Comparison of ENCODE assay signal across 8 cellular contexts in genomic region chr17:58755269-58755576, GRCh38. TPM values are rescaled to one million over a fixed set of nuclear protein-coding genes. Genes with fewer than 3 reads are reported as not detected.
DNase-seq lines count a peak whose midpoint lies in the region; ATAC-seq, FAIRE-seq and TF ChIP-seq lines count a peak whose summit lies in the region.

No MANE protein-coding gene starts in this region.

- H4K8ac ChIP-seq in mesenchymal stem cell (ENCODE audit: low read length) = no peak overlapping the region

- H3K4me3 Mint-ChIP-seq in astrocyte (ENCODE audit: unreplicated experiment) = peak overlapping the region; percentile 77

- H4K20me1 ChIP-seq in astrocyte (ENCODE audit: insufficient read depth, low read length) = no peaks in the 10 kb centered on the region

- H2BK15ac ChIP-seq in mesenchymal stem cell (ENCODE audit: low read depth, poor library complexity, severe bottlenecking) = no peak overlapping the region

- peaks cover 2% of the 10 kb centered on the region for H3K4me1 Mint-ChIP-seq in astrocyte (ENCODE audit: low read depth, unreplicated experiment)

- H3K4ac ChIP-seq in mesenchymal stem cell (ENCODE audit: low read depth in 1 of 2, low read length in 2 of 2) = no peak overlapping the region

- H2AFZ ChIP-seq in astrocyte (ENCODE audit: low read depth, low read length) (peak overlapping the region; percentile 89), mesenchymal stem cell (ENCODE audit: low read depth, low read length) (no peak overlapping the region)

- peak overlapping the region; percentile 70 for H3K4me3 ChIP-seq in astrocyte (ENCODE audit: insufficient read depth, low read depth, low read length)
- H3K4me3 ChIP-seq in mesenchymal stem cell (ENCODE audit: insufficient read depth in 1 of 2, low read depth in 1 of 2, low read length in 2 of 2) = peak overlapping the region in 1 of 2 experiments; percentile 76
- H3K4me3 ChIP-seq in aorta (ENCODE audit: low read length in 2 of 2) = no peak overlapping the region

- H3K4me2 ChIP-seq in astrocyte (ENCODE audit: low read length) (peak overlapping the region; percentile 95), mesenchymal stem cell (ENCODE audit: low read length, poor library complexity, severe bottlenecking) (peak overlapping the region; percentile 98)

- H3K18ac ChIP-seq in mesenchymal stem cell (ENCODE audit: low read depth in 1 of 2, low read length in 2 of 2) = no peak overlapping the region

- intact Hi-C loops in aorta (cut with DNase I) = no loop called here

- no peaks in the 10 kb centered on the region for H3K36me3 Mint-ChIP-seq in astrocyte (ENCODE audit: low read depth, unreplicated experiment)

- peaks cover 11% of the 10 kb centered on the region for H3K27me3 Mint-ChIP-seq in astrocyte (ENCODE audit: low read depth, unreplicated experiment)

- no peak overlapping the region for H3K27ac Mint-ChIP-seq in astrocyte (ENCODE audit: unreplicated experiment)

- H2BK12ac ChIP-seq in mesenchymal stem cell (ENCODE audit: low read length in 2 of 2) = no peak overlapping the region

- ATAC-seq in GM18867 (IDR thresholded peaks at IDR 0.05; ENCODE audit: unreplicated experiment) (peak; percentile 29), aorta (ENCODE audit: low FRiP score) (no peak), GM21390 (IDR thresholded peaks at IDR 0.05; ENCODE audit: unreplicated experiment) (no peak)

- H3K36me3 ChIP-seq in astrocyte (ENCODE audit: insufficient read depth, low read length) (no peaks in the 10 kb centered on the region), mesenchymal stem cell (ENCODE audit: control insufficient read depth in 1 of 2, insufficient read depth in 2 of 2, low read depth in 1 of 2, low read length in 2 of 2) (no peaks in the 10 kb centered on the region), aorta (ENCODE audit: control insufficient read depth in 1 of 2, insufficient read depth in 2 of 2, low read length in 1 of 2) (no peaks in the 10 kb centered on the region)

- H3K79me2 ChIP-seq in astrocyte (ENCODE audit: insufficient read depth, low read length) = no peaks in the 10 kb centered on the region

- peaks cover 14% of the 10 kb centered on the region for H3K27me3 ChIP-seq in astrocyte (ENCODE audit: insufficient read depth, low read length)
- peaks cover 19 to 57% of the 10 kb centered on the region in 2 experiments for H3K27me3 ChIP-seq in mesenchymal stem cell (ENCODE audit: control insufficient read depth in 1 of 2, insufficient read depth in 1 of 2, low read length in 2 of 2)
- H3K27me3 ChIP-seq in aorta (ENCODE audit: control insufficient read depth in 1 of 2, insufficient read depth in 2 of 2, low read length in 1 of 2) = no peaks in the 10 kb centered on the region

- H3K23ac ChIP-seq in mesenchymal stem cell (ENCODE audit: low read length in 2 of 2) = no peak overlapping the region

- TF ChIP-seq CTCF in 22Rv1 (IDR thresholded peaks at IDR 0.05) (no peak), astrocyte (IDR thresholded peaks at IDR 0.05; ENCODE audit: insufficient read depth, low read depth, low read length) (no peak)

- no peak overlapping the region for H3K14ac ChIP-seq in mesenchymal stem cell (ENCODE audit: low read length in 2 of 2)

- no peak overlapping the region for H4K91ac ChIP-seq in mesenchymal stem cell (ENCODE audit: low read length)

- no peak overlapping the region for H2BK120ac ChIP-seq in mesenchymal stem cell (ENCODE audit: low read depth, low read length)

- H3K79me1 ChIP-seq in mesenchymal stem cell (replicated peaks; ENCODE audit: low read length, poor library complexity, severe bottlenecking) = no peaks in the 10 kb centered on the region

- WGBS in mesenchymal stem cell = 27% methylated on average over 2 of the region's 2 CpGs
- WGBS in aorta, 2 donors = 26 to 28% methylated on average over 2 of the region's 2 CpGs

- H2AK5ac ChIP-seq in mesenchymal stem cell (ENCODE audit: low read length, severe bottlenecking) = no peak overlapping the region

- H2BK5ac ChIP-seq in mesenchymal stem cell (ENCODE audit: low read depth, low read length, poor library complexity, severe bottlenecking) = no peak overlapping the region

- no peaks in the 10 kb centered on the region for H3K9me3 Mint-ChIP-seq in astrocyte (ENCODE audit: unreplicated experiment)

- H3K9me3 ChIP-seq in astrocyte (ENCODE audit: insufficient read depth, low read depth, low read length) (no peaks in the 10 kb centered on the region), mesenchymal stem cell (ENCODE audit: control insufficient read depth, low read length) (no peaks in the 10 kb centered on the region), aorta (ENCODE audit: control insufficient read depth, low read length) (no peaks in the 10 kb centered on the region)

- no peak for DNase-seq in astrocyte (ENCODE audit: low read depth)
- DNase-seq in mesenchymal stem cell = no peak
- DNase-seq in NK-92 (lab: John Stamatoyannopoulos, UW; ENCODE audit: unreplicated experiment) = no peak
- DNase-seq in aorta = no peak
- no peak for DNase-seq in GOT3 (lab: John Stamatoyannopoulos, UW)

- H3K4me1 ChIP-seq in astrocyte (ENCODE audit: insufficient read depth, low read length) (no peaks in the 10 kb centered on the region), mesenchymal stem cell (ENCODE audit: control insufficient read depth, insufficient read depth, low read depth, low read length) (peaks cover 14% of the 10 kb centered on the region), aorta (ENCODE audit: control insufficient read depth in 1 of 2, insufficient read depth in 2 of 2, low read length in 2 of 2) (no peaks in the 10 kb centered on the region)

- no peak for FAIRE-seq in astrocyte (lab: Jason Lieb, UNC)

- H3K27ac ChIP-seq in 22Rv1 = peak overlapping the region; percentile 69
- no peak overlapping the region for H3K27ac ChIP-seq in astrocyte (ENCODE audit: low read depth, low read length)
- H3K27ac ChIP-seq in mesenchymal stem cell (ENCODE audit: low read length, poor library complexity, severe bottlenecking) = no peak overlapping the region
- H3K27ac ChIP-seq in aorta (ENCODE audit: low read depth in 1 of 2, low read length in 2 of 2) = no peak overlapping the region

- H3K9ac ChIP-seq in astrocyte (ENCODE audit: low read length) (no peak overlapping the region), mesenchymal stem cell (ENCODE audit: low read length) (no peak overlapping the region)

RNA-seq across cellular contexts. Expression of gene PPM1E, which starts 0.4 kb away (rescaled TPM):
- total RNA-seq in astrocyte = 0.67 and 0.79 TPM in 2 replicates
- under 0.01 TPM for polyA plus RNA-seq in mesenchymal stem cell (2013, experiment 1 of 2)
- 0.01 TPM for polyA plus RNA-seq in mesenchymal stem cell (2013, experiment 2 of 2)
- under 1 TPM; 0.06 to 0.21 TPM for total RNA-seq in aorta
- polyA plus RNA-seq in aorta = not detected
